Comparison of ENCODE assay signal across 13 cellular contexts in genomic region chr3:112653209-112653871, GRCh38. TPM values are rescaled to one million over a fixed set of nuclear protein-coding genes. Genes with fewer than 3 reads are reported as not detected.
DNase-seq lines count a peak whose midpoint lies in the region.
"Had no signal": no experiment of that assay in that cellular context is flagged by ENCODE, and none has a peak within 500 bp of the region (broad histone marks: within the 10 kb centered on the region; RNA-seq: fewer than 3 reads in every experiment).

No MANE protein-coding gene starts in this region.

- no peaks in the 10 kb centered on the region for H3K36me3 ChIP-seq in SJCRH30

- H3K4me3 ChIP-seq in SJCRH30: no peak overlapping the region

- CTCF ChIA-PET in activated naive CD4-positive, alpha-beta T cell treated with anti-CD3 and anti-CD28 coated beads, Interleukin-2, amount 10 ng/mL, durations not matched to agents 7 days and 5 days (lab: Charles Lee): interaction anchor here (0.6 to 1.6 kb wide), 2 partner anchors 37 to 326 kb away, joined by 4 to 5 read pairs; no protein-coding TSS in a partner anchor

- H3K9me3 ChIP-seq in SJCRH30 (replicated peaks): no peaks in the 10 kb centered on the region

- H3K4me1 Mint-ChIP-seq in activated naive CD4-positive, alpha-beta T cell treated with anti-CD3 and anti-CD28 coated beads, Interleukin-2, amount 10 ng/mL, durations not matched to agents 7 days and 5 days: peaks cover 14% of the 10 kb centered on the region

- no peaks in the 10 kb centered on the region for H3K27me3 Mint-ChIP-seq in activated naive CD4-positive, alpha-beta T cell treated with anti-CD3 and anti-CD28 coated beads, Interleukin-2, amount 10 ng/mL, durations not matched to agents 7 days and 5 days
- H3K27me3 Mint-ChIP-seq: CD8-positive, alpha-beta memory T cell had no signal

- H3K27me3 ChIP-seq in SJCRH30: no peaks in the 10 kb centered on the region

- DNase-seq in COLO829 (ENCODE audit: low spot score) (peak; percentile 57), SJCRH30 (no peak), fibroblast of the conjunctiva (ENCODE audit: low read depth) (peak; percentile 90), renal cortical epithelial cell (ENCODE audit: low read depth) (peak; percentile 91), hippocampal formation (lab: John Stamatoyannopoulos, UW) (no peak), NCI-H446 treated with DMSO at 0.1 percent for 48 hours (lab: John Stamatoyannopoulos, UW) (no peak), NCI-H2107 treated with DMSO at 0.1 percent for 48 hours (lab: John Stamatoyannopoulos, UW; ENCODE audit: unreplicated experiment) (no peak)
- no peak for DNase-seq in activated naive CD4-positive, alpha-beta T cell treated with anti-CD3 and anti-CD28 coated beads, Interleukin-2, amount 10 ng/mL, durations not matched to agents 7 days and 5 days
- DNase-seq: activated naive CD4-positive, alpha-beta T cell treated with anti-CD3 and anti-CD28 coated beads for 36 hours; CD8-positive, alpha-beta memory T cell; natural killer cell; NCI-H526 treated with DMSO at 0.1 percent for 48 hours had no signal

- H3K27ac Mint-ChIP-seq in activated naive CD4-positive, alpha-beta T cell treated with anti-CD3 and anti-CD28 coated beads, Interleukin-2, amount 10 ng/mL, durations not matched to agents 7 days and 5 days: no peak overlapping the region
- H3K27ac Mint-ChIP-seq: activated naive CD4-positive, alpha-beta T cell treated with anti-CD3 and anti-CD28 coated beads for 36 hours; natural killer cell; WTC11 had no signal

- peaks cover 7% of the 10 kb centered on the region for H3K4me1 ChIP-seq in SJCRH30

- H3K36me3 Mint-ChIP-seq in activated naive CD4-positive, alpha-beta T cell treated with anti-CD3 and anti-CD28 coated beads, Interleukin-2, amount 10 ng/mL, durations not matched to agents 7 days and 5 days: no peaks in the 10 kb centered on the region
- H3K36me3 Mint-ChIP-seq: CD8-positive, alpha-beta memory T cell; natural killer cell; WTC11 had no signal

- peak overlapping the region; percentile 59 for H3K27ac ChIP-seq in SJCRH30

- no peaks in the 10 kb centered on the region for H3K9me3 Mint-ChIP-seq in activated naive CD4-positive, alpha-beta T cell treated with anti-CD3 and anti-CD28 coated beads, Interleukin-2, amount 10 ng/mL, durations not matched to agents 7 days and 5 days
- H3K9me3 Mint-ChIP-seq: activated naive CD4-positive, alpha-beta T cell treated with anti-CD3 and anti-CD28 coated beads for 36 hours; CD8-positive, alpha-beta memory T cell; natural killer cell had no signal

- no peak overlapping the region for H3K4me3 Mint-ChIP-seq in activated naive CD4-positive, alpha-beta T cell treated with anti-CD3 and anti-CD28 coated beads, Interleukin-2, amount 10 ng/mL, durations not matched to agents 7 days and 5 days
- H3K4me3 Mint-ChIP-seq: activated naive CD4-positive, alpha-beta T cell treated with anti-CD3 and anti-CD28 coated beads for 36 hours; CD8-positive, alpha-beta memory T cell; natural killer cell; WTC11 had no signal

RNA-seq across cellular contexts. Expression of gene CCDC80, which starts 12.4 kb away (rescaled TPM):
- total RNA-seq in SJCRH30 (2014; rRNA removed; shearing (Covaris generic)): 14.5 and 18.0 TPM in 2 replicates
- total RNA-seq in renal cortical epithelial cell: 92.2 and 151 TPM in 2 replicates
- total RNA-seq: activated naive CD4-positive, alpha-beta T cell treated with anti-CD3 and anti-CD28 coated beads for 36 hours; CD8-positive, alpha-beta memory T cell had no signal

Comparison
In these comparisons a context has a peak if more than half of its experiments do, and no peak if none do; other contexts are left out.
1. DNase-seq: peak in COLO829 (single experiment), fibroblast of the conjunctiva (single experiment) and renal cortical epithelial cell (single experiment); none in SJCRH30 (0 of 2), activated naive CD4-positive, alpha-beta T cell treated with anti-CD3 and anti-CD28 coated beads, Interleukin-2, amount 10 ng/mL, durations not matched to agents 7 days and 5 days (single experiment), hippocampal formation (0 of 2), NCI-H446 treated with DMSO at 0.1 percent for 48 hours (single experiment) and NCI-H2107 treated with DMSO at 0.1 percent for 48 hours (single experiment).